In genomic region chr6:52337633-52338290, GRCh38 we compare ENCODE assay signal across 13 cellular contexts. TPM values are rescaled to one million over a fixed set of nuclear protein-coding genes. Genes with fewer than 3 reads are reported as not detected.
DNase-seq lines count a peak whose midpoint lies in the region; ATAC-seq, FAIRE-seq and TF ChIP-seq lines count a peak whose summit lies in the region.
"Had no signal": no experiment of that assay in that cellular context is flagged by ENCODE, and none has a peak within 500 bp of the region (broad histone marks: within the 10 kb centered on the region; RNA-seq: fewer than 3 reads in every experiment).

No MANE protein-coding gene starts in this region.

- H3K4me1 Mint-ChIP-seq in glutamatergic neuron (ENCODE audit: low read depth, unreplicated experiment): no peaks in the 10 kb centered on the region

- H3K9ac ChIP-seq in GM12878 (ENCODE audit: control insufficient read depth, insufficient read depth, low read length) (no peak overlapping the region), GM23248 (no peak overlapping the region)

- H3K4me2 ChIP-seq in GM12878 (ENCODE audit: control insufficient read depth, insufficient read depth) (peak overlapping the region; percentile 54), GM23248 (ENCODE audit: unreplicated experiment) (no peak overlapping the region)

- H3K27ac ChIP-seq in GM12878 (ENCODE audit: control insufficient read depth, insufficient read depth): no peak overlapping the region
- no peak overlapping the region for H3K27ac ChIP-seq in GM23248
- H3K27ac ChIP-seq: ovary, RWPE1 had no signal

- peaks cover 19% of the 10 kb centered on the region for H3K4me1 ChIP-seq in GM12878 (ENCODE audit: control insufficient read depth, insufficient read depth, low read length)
- H3K4me1 ChIP-seq in GM23248 (ENCODE audit: insufficient read depth): no peaks in the 10 kb centered on the region

- no peaks in the 10 kb centered on the region for H3K9me3 ChIP-seq in GM12878 (replicated peaks; ENCODE audit: control insufficient read depth, insufficient read depth, low read length)
- H3K9me3 ChIP-seq in GM23248 (ENCODE audit: low read depth): no peaks in the 10 kb centered on the region
- H3K9me3 ChIP-seq: ovary had no signal

- SMC1A ChIA-PET in GM12878 (lab: Charles Lee; ENCODE audit: uncharacterized antibody, unreplicated experiment): interaction anchor here (0.9 to 2.2 kb wide), 20 partner anchors 8 to 68 kb away, joined by 3 to 9 read pairs (median 4); no protein-coding TSS in a partner anchor

- in situ Hi-C loops in GM12878 (cut with MboI): no loop called here
- in situ Hi-C loops in GM23248 (cut with MboI): no loop called here

- no peak for TF ChIP-seq EP300 in GM12878 (IDR thresholded peaks at IDR 0.05; ENCODE audit: borderline replicate concordance in 1 of 2, control insufficient read depth in 1 of 2, low read depth in 2 of 2, low read length in 2 of 2)

- H3K9me2 ChIP-seq in GM23248 (ENCODE audit: insufficient read depth): no peaks in the 10 kb centered on the region

- no peak for TF ChIP-seq POLR2A in GM12891 (IDR thresholded peaks at IDR 0.05; ENCODE audit: low read depth, low read length)
- no peak for TF ChIP-seq POLR2A in GM12878 (IDR thresholded peaks at IDR 0.05; ENCODE audit: low read depth, low read length)

- CTCF ChIA-PET in GM12878 (lab: Yijun Ruan, JAX): interaction anchor here (0.8 to 1.7 kb wide), 7 partner anchors 9 to 52 kb away, joined by 3 to 7 read pairs (median 4); no protein-coding TSS in a partner anchor

- H3K79me2 ChIP-seq in GM12878 (ENCODE audit: control insufficient read depth, insufficient read depth, low read length): no peaks in the 10 kb centered on the region
- H3K79me2 ChIP-seq in GM23248 (ENCODE audit: insufficient read depth): no peaks in the 10 kb centered on the region

- 44% methylated on average over 5 of the region's 5 CpGs for WGBS in GM12878 (ENCODE audit: insufficient coverage, insufficient replicate concordance, low lambda C conversion rate, missing lambda C conversion rate)
- WGBS in GM23248 (ENCODE audit: low coverage in 1 of 2, low lambda C conversion rate in 2 of 2, missing lambda C conversion rate in 2 of 2), 2 experiments: 77 to 80% methylated on average over 5 of the region's 5 CpGs

- ATAC-seq in GM19467 (IDR thresholded peaks at IDR 0.05; ENCODE audit: unreplicated experiment) (peak; percentile 54), HG03442 (IDR thresholded peaks at IDR 0.05; ENCODE audit: unreplicated experiment) (peak; percentile 82), GM12878 (peak; percentile 77)

- no peaks in the 10 kb centered on the region for H3F3A ChIP-seq in GM23248 (ENCODE audit: insufficient read depth)

- no peak overlapping the region for H3K27ac Mint-ChIP-seq in glutamatergic neuron (ENCODE audit: unreplicated experiment)
- H3K27ac Mint-ChIP-seq: CD14-positive monocyte had no signal

- no peaks in the 10 kb centered on the region for H4K20me1 ChIP-seq in GM12878 (ENCODE audit: control insufficient read depth, insufficient read depth)
- no peaks in the 10 kb centered on the region for H4K20me1 ChIP-seq in GM23248 (ENCODE audit: insufficient read depth)

- RAD21 ChIA-PET in GM12878 (lab: Charles Lee; ENCODE audit: unreplicated experiment): interaction anchor here (0.6 to 1.4 kb wide), 6 partner anchors 14 to 60 kb away, joined by 3 read pairs; no protein-coding TSS in a partner anchor

- POLR2A ChIA-PET in GM12878 (lab: Charles Lee): interaction anchor here (1.0 to 1.8 kb wide), 6 partner anchors 13 to 175 kb away, joined by 3 to 6 read pairs (median 3); partner anchors contain the start of gene PAQR8

- no peaks in the 10 kb centered on the region for H3K27me3 Mint-ChIP-seq in glutamatergic neuron (ENCODE audit: unreplicated experiment)

- FAIRE-seq in GM12891 (lab: Jason Lieb, UNC): peak; percentile 97
- no peak for FAIRE-seq in GM12878 (lab: Jason Lieb, UNC)
- FAIRE-seq: urothelium cell line had no signal

- H3K9me3 Mint-ChIP-seq in glutamatergic neuron (ENCODE audit: unreplicated experiment): no peaks in the 10 kb centered on the region
- H3K9me3 Mint-ChIP-seq: CD14-positive monocyte had no signal

- no peaks in the 10 kb centered on the region for H3K36me3 ChIP-seq in GM12878 (ENCODE audit: control insufficient read depth in 2 of 2, insufficient read depth in 2 of 2, low read length in 1 of 2)
- no peaks in the 10 kb centered on the region for H3K36me3 ChIP-seq in GM23248 (ENCODE audit: low read depth)
- H3K36me3 ChIP-seq: ovary had no signal

- H2AFZ ChIP-seq in GM12878 (ENCODE audit: control insufficient read depth, low read depth, low read length) (peak overlapping the region; percentile 58), GM23248 (no peak overlapping the region)

- no peak overlapping the region for H3K4me3 Mint-ChIP-seq in glutamatergic neuron (ENCODE audit: unreplicated experiment)
- H3K4me3 Mint-ChIP-seq: CD14-positive monocyte had no signal

- intact Hi-C loops in GM12878 (cut with micrococcal nuclease; ENCODE audit: unreplicated experiment): no loop called here

- TF ChIP-seq CTCF in GM12878 (IDR thresholded peaks at IDR 0.05 in 2 of 3, conservative IDR thresholded peaks at IDR 0.05 in 1 of 3; ENCODE audit: control insufficient read depth in 2 of 3, extremely low read depth in 1 of 3, insufficient read depth in 1 of 3, low read depth in 3 of 3, low read length in 3 of 3) (no peak), glutamatergic neuron (IDR thresholded peaks at IDR 0.05; ENCODE audit: partially characterized antibody, unreplicated experiment) (no peak)

- DNase-seq in GM12891 (ENCODE audit: insufficient read length, low spot score) (no peak), GM12878 (ENCODE audit: low read depth, low spot score) (no peak), GM23248 (no peak), glutamatergic neuron (no peak), pons (ENCODE audit: low spot score) (no peak)
- no peak for DNase-seq in activated CD8-positive, alpha-beta memory T cell treated with anti-CD3 and anti-CD28 coated beads, Interleukin-2, amount 50 U/mL, for 48 hours
- DNase-seq: erythroblast, ovary had no signal

- H3K4me3 ChIP-seq in GM12878 (no peak overlapping the region), GM23248 (no peak overlapping the region)
- H3K4me3 ChIP-seq: ovary had no signal

- H3K36me3 Mint-ChIP-seq in glutamatergic neuron (ENCODE audit: unreplicated experiment): no peaks in the 10 kb centered on the region
- H3K36me3 Mint-ChIP-seq: CD14-positive monocyte had no signal

- no peaks in the 10 kb centered on the region for H3K27me3 ChIP-seq in GM12878 (replicated peaks in 1 of 2; ENCODE audit: control insufficient read depth in 2 of 2, insufficient read depth in 2 of 2, low read length in 1 of 2)
- no peaks in the 10 kb centered on the region for H3K27me3 ChIP-seq in GM23248 (replicated peaks; ENCODE audit: insufficient read depth)
- H3K27me3 ChIP-seq: ovary had no signal

- no TSS peak for BruUV-seq in GM12878 (replicated peaks; lab: Mats Ljungman, UMichigan)

- no peak for TF ChIP-seq RAD21 in GM12878 (IDR thresholded peaks at IDR 0.05; ENCODE audit: insufficient read depth, low read depth, low read length)

TF ChIP-seq in GM12891, 5 proteins besides CTCF, POLR2A, EP300 and RAD21 (continues in another document):
- no peak for TF ChIP-seq PAX5 (IDR thresholded peaks at IDR 0.05; ENCODE audit: insufficient read depth, low read length, severe bottlenecking)

RNA-seq across cellular contexts. Expression of gene PAQR8, which starts 24.2 kb away (rescaled TPM):
- 8.6 TPM for polyA plus RNA-seq in GM12891 (2012; ENCODE audit: low read depth, missing spikeins)
- 33.5 and 35.7 TPM in 2 replicates for total RNA-seq in GM12878 (2013; cell fraction: nucleolus; rRNA removed)
- total RNA-seq in GM12878 (2014; rRNA removed): 13.5 and 16.2 TPM in 2 replicates
- 11.8 and 12.9 TPM in 2 replicates for total RNA-seq in GM12878 (2014; rRNA removed; fragmentation: Illumina TruSeq; extraction: Trizol)
- total RNA-seq in GM12878 (2021): 20.0 and 22.8 TPM in 2 replicates
- 2.6 TPM for polyA plus RNA-seq in GM12878 (2011; ENCODE audit: low read depth)
- polyA plus RNA-seq in GM12878 (2011; rRNA removed): 21.7 and 22.4 TPM in 2 replicates
- 19.5 and 20.7 TPM in 2 replicates for polyA plus RNA-seq in GM12878 (2011; cell fraction: cytosol; rRNA removed)
- 12.5 and 13.5 TPM in 2 replicates for polyA plus RNA-seq in GM12878 (2011; cell fraction: nucleus; rRNA removed)
- polyA plus RNA-seq in GM12878 (2012): 3.7 and 8.8 TPM in 2 replicates
- polyA plus RNA-seq in GM12878 (2014; fragmentation: Illumina TruSeq; extraction: Trizol): 14.5 and 16.2 TPM in 2 replicates
- 1 to 10 TPM; 3.9 to 4.7 TPM for polyA plus RNA-seq in GM12878 (2014; fragmentation: Nextera tagmentation; extraction: Ambion mirVana)
- polyA plus RNA-seq in GM12878 (2014; rRNA removed): 11.6 and 14.6 TPM in 2 replicates
- polyA plus RNA-seq in GM12878 (2016; fragmentation: Nextera tagmentation; extraction: Ambion mirVana): 10 to 100 TPM; 19.6 to 20.2 TPM
- polyA minus RNA-seq in GM12878 (2011; rRNA and poly(A)+ RNA removed): 29.6 and 30.2 TPM in 2 replicates
- polyA minus RNA-seq in GM12878 (2011; cell fraction: cytosol; rRNA and poly(A)+ RNA removed): 8.7 and 11.2 TPM in 2 replicates
- 8.7 and 13.9 TPM in 2 replicates for polyA minus RNA-seq in GM12878 (2011; cell fraction: nucleus; rRNA and poly(A)+ RNA removed)
- total RNA-seq in GM23248 (2014; rRNA removed; shearing (Covaris generic)): 1.5 and 3.4 TPM in 2 replicates
- polyA plus RNA-seq in GM23248 (2016; fragmentation: Nextera tagmentation; extraction: Ambion mirVana): 1.8 and 2.5 TPM in 2 replicates
- 2.7 TPM for total RNA-seq in glutamatergic neuron (ENCODE audit: unreplicated experiment)

RNA-seq across cellular contexts. Expression of gene MCM3, which starts 53.2 kb away (rescaled TPM):
- polyA plus RNA-seq in GM12891 (2012; ENCODE audit: low read depth, missing spikeins): 107 TPM
- 215 and 230 TPM in 2 replicates for total RNA-seq in GM12878 (2013; cell fraction: nucleolus; rRNA removed)
- total RNA-seq in GM12878 (2014; rRNA removed): 209 and 224 TPM in 2 replicates
- total RNA-seq in GM12878 (2014; rRNA removed; fragmentation: Illumina TruSeq; extraction: Trizol): 214 and 231 TPM in 2 replicates
- total RNA-seq in GM12878 (2021): 185 and 191 TPM in 2 replicates
- polyA plus RNA-seq in GM12878 (2011; ENCODE audit: low read depth): 72.1 TPM
- polyA plus RNA-seq in GM12878 (2011; rRNA removed): 208 and 265 TPM in 2 replicates
- 235 and 264 TPM in 2 replicates for polyA plus RNA-seq in GM12878 (2011; cell fraction: cytosol; rRNA removed)
- 373 and 400 TPM in 2 replicates for polyA plus RNA-seq in GM12878 (2011; cell fraction: nucleus; rRNA removed)
- polyA plus RNA-seq in GM12878 (2012): 83.8 and 87.9 TPM in 2 replicates
- 232 TPM in 2 replicates for polyA plus RNA-seq in GM12878 (2014; fragmentation: Illumina TruSeq; extraction: Trizol)
- polyA plus RNA-seq in GM12878 (2014; fragmentation: Nextera tagmentation; extraction: Ambion mirVana): 10 to 100 TPM; 74.1 to 96.3 TPM
- 195 and 202 TPM in 2 replicates for polyA plus RNA-seq in GM12878 (2014; rRNA removed)
- 100 to 1,000 TPM; 220 to 227 TPM for polyA plus RNA-seq in GM12878 (2016; fragmentation: Nextera tagmentation; extraction: Ambion mirVana)
- polyA minus RNA-seq in GM12878 (2011; rRNA and poly(A)+ RNA removed): 363 and 370 TPM in 2 replicates
- polyA minus RNA-seq in GM12878 (2011; cell fraction: cytosol; rRNA and poly(A)+ RNA removed): 110 and 126 TPM in 2 replicates
- polyA minus RNA-seq in GM12878 (2011; cell fraction: nucleus; rRNA and poly(A)+ RNA removed): 182 and 265 TPM in 2 replicates
- total RNA-seq in GM23248 (2014; rRNA removed; shearing (Covaris generic)): 41.8 and 54.9 TPM in 2 replicates
- 29.8 and 30.6 TPM in 2 replicates for polyA plus RNA-seq in GM23248 (2016; fragmentation: Nextera tagmentation; extraction: Ambion mirVana)
- 21.5 TPM for total RNA-seq in glutamatergic neuron (ENCODE audit: unreplicated experiment)
